11 cellular contexts compared by ENCODE assay signal in the genomic region with DNA sequence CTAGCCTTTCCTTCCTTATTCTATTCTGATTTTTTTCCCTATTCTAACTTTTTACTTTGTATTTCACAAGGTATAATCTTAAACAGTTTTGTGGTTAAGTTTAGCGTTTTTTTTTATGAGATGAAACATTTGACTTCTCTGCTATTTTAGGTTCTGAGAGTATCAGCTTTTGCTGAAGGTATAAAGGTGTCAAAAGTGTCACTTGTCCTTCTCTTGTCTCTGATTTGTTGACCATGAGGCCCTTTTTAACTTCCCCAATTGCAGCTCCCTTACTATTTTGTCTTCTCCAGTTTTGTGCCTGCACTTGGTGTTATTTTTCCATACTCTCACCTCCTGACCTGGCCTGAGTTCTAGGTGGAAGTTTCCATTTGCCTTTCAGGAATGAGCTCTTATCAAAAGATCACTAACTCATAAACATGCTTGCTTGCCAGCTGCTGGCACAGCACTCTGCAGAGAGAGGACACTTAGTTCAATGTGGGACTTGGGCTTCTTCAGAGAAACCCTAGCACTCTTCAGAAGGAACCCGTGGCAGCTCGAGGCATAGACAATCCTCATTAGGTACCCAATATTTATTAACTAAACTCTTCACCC.
DNase-seq lines count a peak whose midpoint lies in the region; ATAC-seq and TF ChIP-seq lines count a peak whose summit lies in the region.
"Had no signal": no experiment of that assay in that cellular context is flagged by ENCODE, and none has a peak within 500 bp of the region (broad histone marks: within the 10 kb centered on the region; RNA-seq: fewer than 3 reads in every experiment).

No MANE protein-coding gene starts in this region.

- H3K4me1 ChIP-seq in breast epithelium: peaks cover 0 to 20% of the 10 kb centered on the region in 2 donors
- peaks cover 0 to 54% (median 8%) of the 10 kb centered on the region in 4 donors for H3K4me1 ChIP-seq in right lobe of liver
- H3K4me1 ChIP-seq in tibial nerve: peaks cover 0 to 67% (median 19%) of the 10 kb centered on the region in 4 donors

- peak overlapping the region; percentile 34 to 57 for H3K27ac ChIP-seq in breast epithelium
- peak overlapping the region in 2 of 3 donors; percentile 78 for H3K27ac ChIP-seq in right lobe of liver
- peak overlapping the region in 3 of 4 donors; percentile 2 to 73 (median 45) for H3K27ac ChIP-seq in tibial nerve

- H3K4me3 ChIP-seq in breast epithelium (no peak overlapping the region), right lobe of liver (no peak overlapping the region), tibial nerve (no peak overlapping the region)

- TF ChIP-seq EP300 in tibial nerve (IDR thresholded peaks at IDR 0.05): peak in 1 of 2 donors; percentile 5

- ATAC-seq in right lobe of liver: peak; percentile 81 to 94 (median 90)
- ATAC-seq in GM19395 (IDR thresholded peaks at IDR 0.05; ENCODE audit: unreplicated experiment): no peak
- ATAC-seq: naive thymus-derived CD8-positive, alpha-beta T cell; stimulated activated memory B cell treated with anti-CD40 and anti-IgM and Interleukin-4, amounts not matched to agents 10 μg/mL and 1 μg/mL and 100 μg/mL, for 72 hours had no signal

- no peaks in the 10 kb centered on the region for H3K9me3 ChIP-seq in breast epithelium
- H3K9me3 ChIP-seq in right lobe of liver: no peaks in the 10 kb centered on the region
- H3K9me3 ChIP-seq in tibial nerve: no peaks in the 10 kb centered on the region

- WGBS in right lobe of liver (ENCODE audit: insufficient coverage, low coverage, low lambda C conversion rate, missing lambda C conversion rate): 48% methylated on average over 3 of the region's 3 CpGs
- WGBS in tibial nerve, 2 donors: 47 to 50% methylated on average over 3 of the region's 3 CpGs

- no peaks in the 10 kb centered on the region for H3K27me3 ChIP-seq in breast epithelium
- no peaks in the 10 kb centered on the region for H3K27me3 ChIP-seq in right lobe of liver
- no peaks in the 10 kb centered on the region for H3K27me3 ChIP-seq in tibial nerve

- H3K36me3 ChIP-seq in breast epithelium (no peaks in the 10 kb centered on the region), right lobe of liver (no peaks in the 10 kb centered on the region), tibial nerve (no peaks in the 10 kb centered on the region)

- in situ Hi-C loops in ACHN (cut with HindIII; ENCODE audit: low pct_ligation_motif_present, low pct_unique_long_range_greater_than_20kb, low sequenced_read_pairs): no loop called here

- TF ChIP-seq CTCF in breast epithelium (IDR thresholded peaks at IDR 0.05) (no peak), right lobe of liver (IDR thresholded peaks at IDR 0.05) (no peak), tibial nerve (IDR thresholded peaks at IDR 0.05) (no peak)

- DNase-seq in DMS 273 (lab: John Stamatoyannopoulos, UW; ENCODE audit: unreplicated experiment) (peak; percentile 33), DMS 273 treated with DMSO at 0.1 percent for 48 hours (lab: John Stamatoyannopoulos, UW) (no peak), breast epithelium (ENCODE audit: low spot score in 2 of 2) (peak in 1 of 2 donors; percentile 32), right lobe of liver (peak; percentile 65 to 88 (median 87)), tibial nerve (ENCODE audit: low spot score in 2 of 2) (peak in 1 of 2 donors; percentile 17), NCI-H748 treated with DMSO at 0.1 percent for 48 hours (lab: John Stamatoyannopoulos, UW) (no peak), ACHN (no peak)
- DNase-seq: 8988T; naive thymus-derived CD8-positive, alpha-beta T cell had no signal

- no peak for TF ChIP-seq POLR2A in breast epithelium (IDR thresholded peaks at IDR 0.05)
- no peak for TF ChIP-seq POLR2A in right lobe of liver (IDR thresholded peaks at IDR 0.05)
- TF ChIP-seq POLR2A in tibial nerve (IDR thresholded peaks at IDR 0.05): no peak

- intact Hi-C loops in breast epithelium (cut with DNase I; ENCODE audit: low total_unique reads) (no loop called here), right lobe of liver (cut with DNase I) (no loop called here)

Comparison
In these comparisons a context has a peak if more than half of its experiments do, and no peak if none do; other contexts are left out.
1. DNase-seq: peak in DMS 273 (single experiment) and right lobe of liver (3 of 3); none in DMS 273 treated with DMSO at 0.1 percent for 48 hours (single experiment), NCI-H748 treated with DMSO at 0.1 percent for 48 hours (single experiment) and ACHN (single experiment).
2. Peak in every context shown above with its lines, with median percentiles within 50 percentile points of each other: H3K27ac ChIP-seq.